In genomic region chr14:67514650-67515385, GRCh38 we compare ENCODE assay signal across 9 cellular contexts. TPM values are rescaled to one million over a fixed set of nuclear protein-coding genes. Genes with fewer than 3 reads are reported as not detected.
DNase-seq lines count a peak whose midpoint lies in the region; ATAC-seq and TF ChIP-seq lines count a peak whose summit lies in the region.
"Had no signal": no experiment of that assay in that cellular context is flagged by ENCODE, and none has a peak within 500 bp of the region (broad histone marks: within the 10 kb centered on the region; RNA-seq: fewer than 3 reads in every experiment).

No MANE protein-coding gene starts in this region.

- no peaks in the 10 kb centered on the region for H3K27me3 ChIP-seq in mucosa of rectum (ENCODE audit: control insufficient read depth in 2 of 2, insufficient read depth in 2 of 2, low read length in 2 of 2)

- H3K9me3 ChIP-seq in mucosa of rectum (ENCODE audit: control insufficient read depth in 2 of 2, low read length in 2 of 2): no peaks in the 10 kb centered on the region

- H3K9ac ChIP-seq in mucosa of rectum (ENCODE audit: low read depth in 1 of 2, low read length in 2 of 2): peak overlapping the region; percentile 63 to 70

- peaks cover 13 to 17% of the 10 kb centered on the region in 2 donors for H3K4me1 ChIP-seq in mucosa of rectum (ENCODE audit: control insufficient read depth in 2 of 2, insufficient read depth in 2 of 2, low read length in 2 of 2)

- no peak for TF ChIP-seq CTCF in epithelial cell of proximal tubule (conservative IDR thresholded peaks at IDR 0.05; ENCODE audit: low read depth, low read length)

- H3K4me3 ChIP-seq in epithelial cell of proximal tubule (ENCODE audit: low read depth, low read length) (peak overlapping the region; percentile 73), mucosa of rectum (ENCODE audit: low read length in 2 of 2) (peak overlapping the region; percentile 72 to 74)

- H3K27ac ChIP-seq in mucosa of rectum (ENCODE audit: low read depth in 2 of 2, low read length in 2 of 2) (peak overlapping the region; percentile 52 to 74), temporal lobe (ENCODE audit: low read depth, low read length) (peak overlapping the region; percentile 9)

- ATAC-seq in GM21381 (IDR thresholded peaks at IDR 0.05; ENCODE audit: unreplicated experiment): peak; percentile 40
- ATAC-seq in HG03469 (IDR thresholded peaks at IDR 0.05; ENCODE audit: unreplicated experiment): no peak

- DNase-seq in CD1c-positive myeloid dendritic cell (ENCODE audit: extremely low spot score): peak; percentile 62
- peak; percentile 37 for DNase-seq in NCI-H1092 (lab: John Stamatoyannopoulos, UW)
- DNase-seq in activated T-cell treated with anti-CD3 and anti-CD28 coated beads for 4 hours: peak; percentile 19
- DNase-seq in epithelial cell of proximal tubule (ENCODE audit: low read depth): no peak

- H3K36me3 ChIP-seq in mucosa of rectum (ENCODE audit: control insufficient read depth in 2 of 2, insufficient read depth in 2 of 2, low read length in 2 of 2): no peaks in the 10 kb centered on the region

RNA-seq across cellular contexts. Expression of gene PLEKHH1, which starts 18.3 kb away (rescaled TPM):
- total RNA-seq in epithelial cell of proximal tubule (6.3 and 7.6 TPM in 2 replicates), temporal lobe (6.9 TPM)

RNA-seq across cellular contexts. Expression of gene TMEM229B, which starts 26.3 kb away (rescaled TPM):
- total RNA-seq in epithelial cell of proximal tubule (0.14 and 2.2 TPM in 2 replicates), temporal lobe (22.6 TPM)
- total RNA-seq: LHCN-M2 had no signal
